Comparison of ENCODE assay signal across 1 cellular context in genomic region chr6:3835055-3835731, GRCh38.
A peak's percentile ranks its signal among the peaks of the same experiment; 100 is the strongest.
TF ChIP-seq lines count a peak whose summit lies in the region.

No MANE protein-coding gene starts in this region.

TF ChIP-seq in HepG2, 621 proteins besides CTCF, POLR2A, EP300 and RAD21 (continued from another document and continues in another):
- TF ChIP-seq ZNF280D (CRISPR knock-in tag; IDR thresholded peaks at IDR 0.05) (peak; percentile 84; the same call in 1 of the 2 replicates), PRDM4 (CRISPR knock-in tag; IDR thresholded peaks at IDR 0.05; ENCODE audit: borderline replicate concordance) (no peak), ATRX (CRISPR knock-in tag; IDR thresholded peaks at IDR 0.05; ENCODE audit: borderline replicate concordance) (no peak), FOXP4 (CRISPR knock-in tag; IDR thresholded peaks at IDR 0.05) (peak; percentile 63), HOXA9 (CRISPR knock-in tag; IDR thresholded peaks at IDR 0.05; ENCODE audit: borderline replicate concordance) (no peak), ZNF350 (CRISPR knock-in tag; IDR thresholded peaks at IDR 0.05; ENCODE audit: borderline replicate concordance, low read depth) (peak; percentile 84; the same call in 1 of the 2 replicates), NFYC (CRISPR knock-in tag; IDR thresholded peaks at IDR 0.05) (peak; percentile 18; the same call in 1 of the 2 replicates), ZBTB38 (CRISPR knock-in tag; IDR thresholded peaks at IDR 0.05) (no peak), ZSCAN5A (CRISPR knock-in tag; IDR thresholded peaks at IDR 0.05; ENCODE audit: borderline replicate concordance) (no peak; the same call in 1 of the 2 replicates), ZNF513 (CRISPR knock-in tag; conservative IDR thresholded peaks at IDR 0.05) (no peak), TFAP4 (IDR thresholded peaks at IDR 0.05; ENCODE audit: borderline replicate concordance, low read depth) (peak; percentile 68; the same call in 1 of the 2 replicates), BORCS8-MEF2B (CRISPR knock-in tag; IDR thresholded peaks at IDR 0.05) (peak; percentile 77; the same call in 1 of the 2 replicates), POLR2AphosphoS5 (IDR thresholded peaks at IDR 0.05; ENCODE audit: low read depth, low read length) (no peak), ZBTB37 (CRISPR knock-in tag; IDR thresholded peaks at IDR 0.05) (no peak), TBL1XR1 (IDR thresholded peaks at IDR 0.05; ENCODE audit: borderline replicate concordance, low read length, partially characterized antibody) (peak; percentile 84), FOSL1 (CRISPR knock-in tag; IDR thresholded peaks at IDR 0.05; ENCODE audit: borderline replicate concordance) (no peak), RBFOX2 (IDR thresholded peaks at IDR 0.05; ENCODE audit: low read depth, low read length) (no peak), TCF7 (IDR thresholded peaks at IDR 0.05; ENCODE audit: low read depth) (no peak), ZNF770 (CRISPR knock-in tag; IDR thresholded peaks at IDR 0.05) (no peak), MEF2D (CRISPR knock-in tag; IDR thresholded peaks at IDR 0.05) (peak; percentile 76; the same call in 1 of the 2 replicates), TFE3 (CRISPR knock-in tag; IDR thresholded peaks at IDR 0.05) (no peak; the same call in 1 of the 2 replicates), DPF2 (CRISPR knock-in tag; IDR thresholded peaks at IDR 0.05; ENCODE audit: borderline replicate concordance, low read depth) (peak; percentile 64), ZBTB7B (CRISPR knock-in tag; IDR thresholded peaks at IDR 0.05) (no peak), ZBTB20 (CRISPR knock-in tag; IDR thresholded peaks at IDR 0.05; ENCODE audit: borderline replicate concordance, low read depth) (peak; percentile 67; the same call in 1 of the 2 replicates), CC2D1A (CRISPR knock-in tag; IDR thresholded peaks at IDR 0.05) (no peak), GLMP (CRISPR knock-in tag; IDR thresholded peaks at IDR 0.05; ENCODE audit: borderline replicate concordance) (no peak), ZNF597 (CRISPR knock-in tag; IDR thresholded peaks at IDR 0.05) (no peak), HMG20A (CRISPR knock-in tag; IDR thresholded peaks at IDR 0.05; ENCODE audit: borderline replicate concordance) (peak; percentile 92), ZNF790 (CRISPR knock-in tag; IDR thresholded peaks at IDR 0.05; ENCODE audit: borderline replicate concordance) (no peak), ARID3A (IDR thresholded peaks at IDR 0.05; ENCODE audit: low read depth, low read length) (peak; percentile 58; the same call in 1 of the 2 replicates), ZNF652 (CRISPR knock-in tag; IDR thresholded peaks at IDR 0.05; ENCODE audit: borderline replicate concordance, low read depth) (peak; percentile 46; the same call in 1 of the 2 replicates)
